8 cellular contexts compared by ENCODE assay signal in genomic region chr12:51823875-51824565, GRCh38. TPM values are rescaled to one million over a fixed set of nuclear protein-coding genes. Genes with fewer than 3 reads are reported as not detected.
DNase-seq lines count a peak whose midpoint lies in the region; ATAC-seq, FAIRE-seq and TF ChIP-seq lines count a peak whose summit lies in the region.

No MANE protein-coding gene starts in this region.

- no peak for ATAC-seq in GM19395 (IDR thresholded peaks at IDR 0.05; ENCODE audit: unreplicated experiment)
- ATAC-seq in GM21515 (IDR thresholded peaks at IDR 0.05; ENCODE audit: unreplicated experiment), result no peak

- H3K27ac Mint-ChIP-seq in CD14-positive monocyte (no peak overlapping the region), astrocyte (ENCODE audit: unreplicated experiment) (no peak overlapping the region), immature natural killer cell (peak overlapping the region in 5 of 6 donors; percentile 2 to 49 (median 9))

- H3K79me2 ChIP-seq in astrocyte (ENCODE audit: insufficient read depth, low read length), result peaks cover 4% of the 10 kb centered on the region

- peaks cover 19% of the 10 kb centered on the region for H3K4me1 ChIP-seq in astrocyte (ENCODE audit: insufficient read depth, low read length)
- peaks cover 0 to 20% (median 1%) of the 10 kb centered on the region in 4 donors for H3K4me1 ChIP-seq in tibial nerve

- TF ChIP-seq POLR2A in H54 (IDR thresholded peaks at IDR 0.05; ENCODE audit: low read depth, low read length) (no peak), tibial nerve (IDR thresholded peaks at IDR 0.05) (no peak)

- H3K27me3 Mint-ChIP-seq in CD14-positive monocyte (ENCODE audit: low read depth in 3 of 3) (peaks cover 2 to 8% (median 2%) of the 10 kb centered on the region in 3 donors), astrocyte (ENCODE audit: low read depth, unreplicated experiment) (peaks cover 5% of the 10 kb centered on the region), immature natural killer cell (ENCODE audit: low read depth in 3 of 3) (peaks cover 0 to 3% (median 0%) of the 10 kb centered on the region in 3 donors)

- peaks cover 9% of the 10 kb centered on the region for H4K20me1 ChIP-seq in astrocyte (ENCODE audit: insufficient read depth, low read length)

- no peak for TF ChIP-seq EP300 in tibial nerve (IDR thresholded peaks at IDR 0.05)

- H3K36me3 ChIP-seq in astrocyte (ENCODE audit: insufficient read depth, low read length), result no peaks in the 10 kb centered on the region
- H3K36me3 ChIP-seq in tibial nerve, result peaks cover 0 to 6% (median 0%) of the 10 kb centered on the region in 3 donors

- intact Hi-C loops in CD14-positive monocyte (cut with micrococcal nuclease), result loop anchor here in 1 of 2 donors (5.0 kb wide), 1 partner anchor 48 kb away; no protein-coding TSS in a partner anchor

- H2AFZ ChIP-seq in astrocyte (ENCODE audit: low read depth, low read length), result no peak overlapping the region

- H3K9me3 ChIP-seq in astrocyte (ENCODE audit: insufficient read depth, low read depth, low read length) (no peaks in the 10 kb centered on the region), tibial nerve (no peaks in the 10 kb centered on the region)

- FAIRE-seq in H54 (lab: Jason Lieb, UNC), result peak; percentile 74
- FAIRE-seq in astrocyte (lab: Jason Lieb, UNC), result peak; percentile 77

- H3K9me3 Mint-ChIP-seq in CD14-positive monocyte (peaks cover 0 to 3% (median 0%) of the 10 kb centered on the region in 7 donors), astrocyte (ENCODE audit: unreplicated experiment) (no peaks in the 10 kb centered on the region), immature natural killer cell (peaks cover 0 to 2% (median 0%) of the 10 kb centered on the region in 6 donors)

- no peak overlapping the region for H3K4me2 ChIP-seq in astrocyte (ENCODE audit: low read length)

- no peak overlapping the region for H3K27ac ChIP-seq in astrocyte (ENCODE audit: low read depth, low read length)
- no peak overlapping the region for H3K27ac ChIP-seq in tibial nerve

- no peaks in the 10 kb centered on the region for H3K27me3 ChIP-seq in astrocyte (ENCODE audit: insufficient read depth, low read length)
- no peaks in the 10 kb centered on the region for H3K27me3 ChIP-seq in tibial nerve

- H3K9ac ChIP-seq in astrocyte (ENCODE audit: low read length), result no peak overlapping the region

- H3K4me3 ChIP-seq in astrocyte (ENCODE audit: insufficient read depth, low read depth, low read length) (no peak overlapping the region), tibial nerve (no peak overlapping the region)

- no peak for DNase-seq in CD14-positive monocyte (ENCODE audit: low spot score)
- DNase-seq in H54 (ENCODE audit: insufficient read length, low spot score), result peak; percentile 73
- DNase-seq in NCI-H345 treated with DMSO at 0.1 percent for 48 hours (lab: John Stamatoyannopoulos, UW; ENCODE audit: unreplicated experiment), result peak; percentile 63
- DNase-seq in astrocyte (ENCODE audit: low read depth), result peak; percentile 45
- peak in 1 of 3 donors; percentile 14 for DNase-seq in immature natural killer cell
- no peak for DNase-seq in tibial nerve (ENCODE audit: low spot score in 2 of 2)

- H3K4me1 Mint-ChIP-seq in CD14-positive monocyte (peaks cover 65% of the 10 kb centered on the region), astrocyte (ENCODE audit: low read depth, unreplicated experiment) (peaks cover 22% of the 10 kb centered on the region), immature natural killer cell (peaks cover 19 to 27% of the 10 kb centered on the region in 2 donors)

- WGBS in tibial nerve, 2 donors, result 33 to 45% methylated on average over 6 of the region's 6 CpGs

- peak overlapping the region in 1 of 2 donors; percentile 49 for H3K4me3 Mint-ChIP-seq in CD14-positive monocyte
- H3K4me3 Mint-ChIP-seq in astrocyte (ENCODE audit: unreplicated experiment), result no peak overlapping the region
- H3K4me3 Mint-ChIP-seq in immature natural killer cell, result peak overlapping the region in 1 of 5 donors; percentile 4

- TF ChIP-seq CTCF in CD14-positive monocyte (IDR thresholded peaks at IDR 0.05) (peak; percentile 50), astrocyte (IDR thresholded peaks at IDR 0.05; ENCODE audit: insufficient read depth, low read depth, low read length) (peak; percentile 57), tibial nerve (IDR thresholded peaks at IDR 0.05) (peak in 4 of 5 experiments; percentile 30 to 38 (median 37))

- H3K36me3 Mint-ChIP-seq in CD14-positive monocyte (peaks cover 8 to 11% of the 10 kb centered on the region in 2 donors), astrocyte (ENCODE audit: low read depth, unreplicated experiment) (peaks cover 4% of the 10 kb centered on the region), immature natural killer cell (no peaks in the 10 kb centered on the region)

RNA-seq across cellular contexts. Expression of gene FIGNL2, which starts 24.5 kb away (rescaled TPM):
- polyA plus RNA-seq in CD14-positive monocyte (under 1 TPM in 1 of 2 donors, not detected in 1; 0.06 TPM), immature natural killer cell (under 1 TPM in 1 of 3 donors, not detected in 2; 0.07 TPM)
- total RNA-seq in astrocyte (5.0 and 6.7 TPM in 2 replicates), tibial nerve (1 to 10 TPM; 1.1 to 2.1 (median 1.3) TPM)

Comparison
In these comparisons a context has a peak if more than half of its experiments do, and no peak if none do; other contexts are left out.
1. DNase-seq: peak in H54 (single experiment), NCI-H345 treated with DMSO at 0.1 percent for 48 hours (single experiment) and astrocyte (single experiment); none in CD14-positive monocyte (single experiment) and tibial nerve (0 of 2).
2. H3K27ac Mint-ChIP-seq: peak in immature natural killer cell (5 of 6); none in CD14-positive monocyte (0 of 7) and astrocyte (single experiment).
3. Peak in every context shown above with its lines, with median percentiles within 50 percentile points of each other: CTCF ChIP-seq.